22 cellular contexts compared by ENCODE assay signal in the genomic region with DNA sequence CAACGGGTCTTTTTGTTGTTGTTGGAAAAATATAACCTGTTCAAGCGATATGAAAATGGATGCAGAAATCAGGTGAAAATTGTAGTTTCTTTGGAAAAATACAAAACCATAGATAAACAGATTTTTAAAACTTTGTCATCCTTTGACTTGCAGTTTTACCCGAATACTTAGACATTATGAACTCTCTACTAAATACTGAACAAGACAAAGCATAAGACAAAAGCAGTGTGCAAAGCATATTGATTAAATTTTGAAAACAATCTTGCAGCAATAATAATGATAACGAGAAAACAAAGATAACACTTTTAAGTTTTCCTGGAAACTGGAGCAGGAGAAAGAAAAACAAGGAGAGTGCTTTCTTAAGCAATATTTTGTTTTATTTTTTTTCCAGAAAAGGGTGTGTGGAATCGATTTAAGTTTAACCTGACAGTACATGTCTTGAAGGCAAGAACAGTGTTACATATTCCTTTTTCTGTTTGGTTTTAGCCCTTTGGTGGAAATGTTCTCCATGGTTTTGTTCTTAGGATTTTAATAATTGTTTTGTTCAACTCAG. TPM values are rescaled to one million over a fixed set of nuclear protein-coding genes. Genes with fewer than 3 reads are reported as not detected.
DNase-seq lines count a peak whose midpoint lies in the region; ATAC-seq, FAIRE-seq and TF ChIP-seq lines count a peak whose summit lies in the region.
"Had no signal": no experiment of that assay in that cellular context is flagged by ENCODE, and none has a peak within 500 bp of the region (broad histone marks: within the 10 kb centered on the region; RNA-seq: fewer than 3 reads in every experiment).

No MANE protein-coding gene starts in this region.

- peaks cover 0 to 4% of the 10 kb centered on the region in 2 donors for H3K9me3 ChIP-seq in kidney (ENCODE audit: control insufficient read depth in 1 of 2, low read length in 2 of 2)

- FAIRE-seq in kidney (lab: Jason Lieb, UNC) (no peak), frontal cortex (lab: Jason Lieb, UNC) (no peak)
- FAIRE-seq: HTR-8/SVneo had no signal

- no peak overlapping the region for H3K27ac Mint-ChIP-seq in activated naive CD4-positive, alpha-beta T cell treated with anti-CD3 and anti-CD28 coated beads, Interleukin-2, amount 50 U/mL, for 24 hours
- H3K27ac Mint-ChIP-seq in activated B cell treated with CpG ODN at 0.5 μM for 24 hours (no peak overlapping the region), natural killer cell (no peak overlapping the region)
- H3K27ac Mint-ChIP-seq: CD4-positive, alpha-beta T cell; H9 had no signal

- POLR2A ChIA-PET in activated B cell treated with CpG ODN at 0.5 μM for 24 hours (lab: Charles Lee): no interaction called here

- H3K27me3 Mint-ChIP-seq in activated naive CD4-positive, alpha-beta T cell treated with anti-CD3 and anti-CD28 coated beads, Interleukin-2, amount 50 U/mL, for 24 hours: peaks cover 60% of the 10 kb centered on the region
- H3K27me3 Mint-ChIP-seq in activated B cell treated with CpG ODN at 0.5 μM for 24 hours (peaks cover 52% of the 10 kb centered on the region), natural killer cell (ENCODE audit: low read depth in 2 of 2) (peaks cover 57 to 70% of the 10 kb centered on the region in 2 donors)

- H3K4me1 Mint-ChIP-seq in activated naive CD4-positive, alpha-beta T cell treated with anti-CD3 and anti-CD28 coated beads, Interleukin-2, amount 50 U/mL, for 24 hours: peaks cover 11% of the 10 kb centered on the region
- H3K4me1 Mint-ChIP-seq in activated B cell treated with CpG ODN at 0.5 μM for 24 hours: peaks cover 7% of the 10 kb centered on the region
- peaks cover 11% of the 10 kb centered on the region in 2 donors for H3K4me1 Mint-ChIP-seq in natural killer cell

- no peak overlapping the region for H3K4me3 ChIP-seq in kidney (ENCODE audit: low read length in 2 of 2)

- peaks cover 14% of the 10 kb centered on the region for H3K9me3 Mint-ChIP-seq in activated naive CD4-positive, alpha-beta T cell treated with anti-CD3 and anti-CD28 coated beads, Interleukin-2, amount 50 U/mL, for 24 hours
- no peaks in the 10 kb centered on the region for H3K9me3 Mint-ChIP-seq in activated B cell treated with CpG ODN at 0.5 μM for 24 hours
- no peaks in the 10 kb centered on the region for H3K9me3 Mint-ChIP-seq in natural killer cell

- no peaks in the 10 kb centered on the region for H3K36me3 ChIP-seq in kidney (ENCODE audit: control insufficient read depth in 1 of 2, insufficient read depth in 2 of 2, low read length in 2 of 2)

- H3K4me3 Mint-ChIP-seq in activated naive CD4-positive, alpha-beta T cell treated with anti-CD3 and anti-CD28 coated beads, Interleukin-2, amount 50 U/mL, for 24 hours: peak overlapping the region; percentile 36
- H3K4me3 Mint-ChIP-seq in activated B cell treated with CpG ODN at 0.5 μM for 24 hours: peak overlapping the region; percentile 19
- H3K4me3 Mint-ChIP-seq in natural killer cell: peak overlapping the region; percentile 83

- no peaks in the 10 kb centered on the region for H3K4me1 ChIP-seq in kidney (ENCODE audit: control insufficient read depth in 1 of 2, insufficient read depth in 1 of 2, low read depth in 1 of 2, low read length in 2 of 2)

- intact Hi-C loops in activated B cell treated with CpG ODN at 0.5 μM for 24 hours (cut with micrococcal nuclease): no loop called here
- intact Hi-C loops in natural killer cell (cut with micrococcal nuclease): no loop called here
- intact Hi-C loops in kidney (cut with DNase I): no loop called here

- ATAC-seq in activated B cell treated with CpG ODN at 0.5 μM for 24 hours (ENCODE audit: low read depth) (no peak), natural killer cell (no peak), HG03175 (IDR thresholded peaks at IDR 0.05; ENCODE audit: unreplicated experiment) (no peak)

- CTCF ChIA-PET in activated B cell treated with CpG ODN at 0.5 μM for 24 hours (lab: Charles Lee): no interaction called here

- H3K9ac ChIP-seq in kidney (ENCODE audit: low read length in 2 of 2): no peak overlapping the region

- H3K36me3 Mint-ChIP-seq in activated naive CD4-positive, alpha-beta T cell treated with anti-CD3 and anti-CD28 coated beads, Interleukin-2, amount 50 U/mL, for 24 hours: peaks cover 4% of the 10 kb centered on the region
- no peaks in the 10 kb centered on the region for H3K36me3 Mint-ChIP-seq in activated B cell treated with CpG ODN at 0.5 μM for 24 hours (ENCODE audit: low read depth)
- H3K36me3 Mint-ChIP-seq in natural killer cell: peaks cover under 1% of the 10 kb centered on the region

- TF ChIP-seq CTCF in activated B cell treated with CpG ODN at 0.5 μM for 24 hours (IDR thresholded peaks at IDR 0.05) (no peak), natural killer cell (IDR thresholded peaks at IDR 0.05) (no peak), kidney (IDR thresholded peaks at IDR 0.05; ENCODE audit: borderline replicate concordance, extremely low read depth, insufficient read depth) (no peak)

- no peak overlapping the region for H3K27ac ChIP-seq in kidney (ENCODE audit: low read depth in 2 of 2, low read length in 2 of 2)
- H3K27ac ChIP-seq: HL-60 had no signal

- DNase-seq in activated naive CD4-positive, alpha-beta T cell (lab: John Stamatoyannopoulos, UW): no peak
- DNase-seq in activated B cell treated with CpG ODN at 0.5 μM for 24 hours: no peak
- DNase-seq in natural killer cell: no peak
- DNase-seq in kidney: no peak
- no peak for DNase-seq in frontal cortex (ENCODE audit: low spot score in 2 of 2)
- DNase-seq: ACHN; CD4-positive, alpha-beta T cell; DMS53; H9; NCI-H1417; NCI-H187 treated with DMSO at 0.1 percent for 48 hours; NCI-H446; NCI-H69; NK-92 treated with Interleukin-12 subunit alpha and Interleukin-12 subunit beta, amount 100 ng/mL, for 24 hours; OCI-M1; SIG-M5 had no signal

RNA-seq across cellular contexts. Expression of a gene that starts 1.3 kb away (rescaled TPM):
- total RNA-seq in activated B cell treated with CpG ODN at 0.5 μM for 24 hours (not detected in 2 replicates), natural killer cell (not detected), kidney (not detected), frontal cortex (not detected)
- not detected for polyA plus RNA-seq in kidney (ENCODE audit: insufficient read depth, low read depth, low replicate concordance)
- total RNA-seq: CD4-positive, alpha-beta T cell; LHCN-M2; RPMI7951 had no signal

Comparison
In these comparisons a context has a peak if more than half of its experiments do, and no peak if none do; other contexts are left out.
1. H3K4me3 Mint-ChIP-seq: peak in every context shown above with its lines; median percentile 83 in natural killer cell; 36 in activated naive CD4-positive, alpha-beta T cell treated with anti-CD3 and anti-CD28 coated beads, Interleukin-2, amount 50 U/mL, for 24 hours; 19 in activated B cell treated with CpG ODN at 0.5 μM for 24 hours.